32 cellular contexts compared by ENCODE assay signal in genomic region chr20:13700761-13701160, GRCh38.
"Had no signal": no experiment of that assay in that cellular context is flagged by ENCODE, and none has a peak within 500 bp of the region (broad histone marks: within the 10 kb centered on the region; RNA-seq: fewer than 3 reads in every experiment).

No MANE protein-coding gene starts in this region.

- H3K9me3 ChIP-seq: Peyer's patch, SJSA1, SK-N-SH had no signal

- H3K27ac ChIP-seq: cardiac muscle cell, Peyer's patch, SJSA1 had no signal

- DNase-seq: activated B cell treated with CpG ODN at 0.5 μM for 24 hours; activated CD4-positive, alpha-beta memory T cell treated with anti-CD3 and anti-CD28 coated beads, Interleukin-2, amount 10 ng/mL, durations not matched to agents 7 days and 5 days; activated CD4-positive, alpha-beta T cell treated with anti-CD3 and anti-CD28 coated beads for 4 hours; activated CD4-positive, alpha-beta T cell treated with anti-CD3 and anti-CD28 coated beads, Interleukin-2, amount 50 U/mL, for 1 hour; activated CD4-positive, CD25-positive, alpha-beta regulatory T cell treated with anti-CD3 and anti-CD28 coated beads, Interleukin-2, amount 50 U/mL, for 72 hours; activated CD8-positive, alpha-beta memory T cell treated with anti-CD3 and anti-CD28 coated beads for 24 hours; activated CD8-positive, alpha-beta memory T cell treated with anti-CD3 and anti-CD28 coated beads, Interleukin-2, amount 10 ng/mL, durations not matched to agents 7 days and 5 days; activated CD8-positive, alpha-beta memory T cell treated with anti-CD3 and anti-CD28 coated beads, Interleukin-2, amount 50 U/mL, for 48 hours; activated effector memory CD4-positive, alpha-beta T cell treated with Interleukin-2 at 50 U/mL for 16 hours; activated naive CD4-positive, alpha-beta T cell treated with anti-CD3 and anti-CD28 coated beads, Interleukin-2, amount 10 ng/mL, durations not matched to agents 7 days and 5 days; activated naive CD8-positive, alpha-beta T cell treated with anti-CD3 and anti-CD28 coated beads, Interleukin-2, amount 50 U/mL, for 24 hours; activated T-cell treated with anti-CD3 and anti-CD28 coated beads, Interleukin-2, amount 50 U/mL, for 48 hours; anterior cingulate cortex; Kasumi-1; KG1; MM.1S; MV-4-11; NCI-H1092 treated with DMSO at 0.1 percent for 48 hours; NCI-H1417; NCI-H146; NCI-H187 treated with DMSO at 0.1 percent for 48 hours; NCI-H2081; NCI-H2171 treated with DMSO at 0.1 percent for 48 hours; NCI-H2227 treated with DMSO at 0.1 percent for 48 hours; NCI-H524 treated with DMSO at 0.1 percent for 48 hours; Peyer's patch; RPMI8226; SHP77 treated with DMSO at 0.1 percent for 48 hours; SK-N-SH had no signal

- H3K4me3 ChIP-seq: cardiac muscle cell, Peyer's patch, SJSA1 had no signal

- H3K36me3 ChIP-seq: cardiac muscle cell, Peyer's patch, SJSA1 had no signal

- H3K27me3 ChIP-seq: cardiac muscle cell, Peyer's patch, SJSA1 had no signal

- H3K4me1 ChIP-seq: Peyer's patch, SJSA1 had no signal

- ATAC-seq: activated CD8-positive, alpha-beta memory T cell treated with anti-CD3 and anti-CD28 coated beads, Interleukin-2, amount 10 ng/mL, durations not matched to agents 7 days and 5 days; activated naive CD8-positive, alpha-beta T cell treated with anti-CD3 and anti-CD28 coated beads, Interleukin-2, amount 50 U/mL, for 24 hours; PC-3 had no signal
